Comparison of ENCODE assay signal across 1 cellular context in the genomic region with DNA sequence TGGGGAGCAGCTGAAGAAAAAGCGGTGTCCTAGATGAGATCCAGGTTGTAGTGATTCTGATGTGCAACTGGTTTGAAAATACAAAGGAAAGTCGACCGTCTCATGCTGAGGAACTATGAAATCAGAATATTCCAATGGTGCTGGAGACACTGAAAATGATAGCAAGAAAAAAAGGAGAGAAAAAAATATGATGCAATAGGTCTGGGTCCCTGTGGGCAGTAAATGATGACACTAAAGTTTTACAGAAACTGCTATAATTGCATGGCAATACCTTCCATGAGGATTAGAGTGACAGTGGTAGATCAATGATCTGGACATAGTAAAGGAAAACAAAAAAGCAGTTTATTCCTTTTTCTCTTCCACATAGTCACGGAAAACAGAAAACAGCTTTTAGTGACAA.
A peak's percentile ranks its signal among the peaks of the same experiment; 100 is the strongest.
TF ChIP-seq lines count a peak whose summit lies in the region.

No MANE protein-coding gene starts in this region.

TF ChIP-seq in HepG2, 621 proteins besides CTCF, POLR2A, EP300 and RAD21:
- TF ChIP-seq ATF7 (IDR thresholded peaks at IDR 0.05), result peak; percentile 79
- TF ChIP-seq ATF7 (CRISPR knock-in tag; IDR thresholded peaks at IDR 0.05), result no peak
- TF ChIP-seq, protein P1, sequence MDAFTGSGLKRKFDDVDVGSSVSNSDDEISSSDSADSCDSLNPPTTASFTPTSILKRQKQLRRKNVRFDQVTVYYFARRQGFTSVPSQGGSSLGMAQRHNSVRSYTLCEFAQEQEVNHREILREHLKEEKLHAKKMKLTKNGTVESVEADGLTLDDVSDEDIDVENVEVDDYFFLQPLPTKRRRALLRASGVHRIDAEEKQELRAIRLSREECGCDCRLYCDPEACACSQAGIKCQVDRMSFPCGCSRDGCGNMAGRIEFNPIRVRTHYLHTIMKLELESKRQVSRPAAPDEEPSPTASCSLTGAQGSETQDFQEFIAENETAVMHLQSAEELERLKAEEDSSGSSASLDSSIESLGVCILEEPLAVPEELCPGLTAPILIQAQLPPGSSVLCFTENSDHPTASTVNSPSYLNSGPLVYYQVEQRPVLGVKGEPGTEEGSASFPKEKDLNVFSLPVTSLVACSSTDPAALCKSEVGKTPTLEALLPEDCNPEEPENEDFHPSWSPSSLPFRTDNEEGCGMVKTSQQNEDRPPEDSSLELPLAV (CRISPR knock-in tag; conservative IDR thresholded peaks at IDR 0.05; ENCODE audit: low read depth), result no peak
- no peak for TF ChIP-seq ZNF83 (CRISPR knock-in tag; IDR thresholded peaks at IDR 0.05; ENCODE audit: borderline replicate concordance)
- no peak for TF ChIP-seq ONECUT2 (CRISPR knock-in tag; IDR thresholded peaks at IDR 0.05)
- 0 out of 2 replicates have a peak, but pooled peaks have one; percentile 33 for TF ChIP-seq CEBPG (CRISPR knock-in tag; IDR thresholded peaks at IDR 0.05)
- TF ChIP-seq MLLT10 (CRISPR knock-in tag; IDR thresholded peaks at IDR 0.05), result no peak
- TF ChIP-seq, protein P2, sequence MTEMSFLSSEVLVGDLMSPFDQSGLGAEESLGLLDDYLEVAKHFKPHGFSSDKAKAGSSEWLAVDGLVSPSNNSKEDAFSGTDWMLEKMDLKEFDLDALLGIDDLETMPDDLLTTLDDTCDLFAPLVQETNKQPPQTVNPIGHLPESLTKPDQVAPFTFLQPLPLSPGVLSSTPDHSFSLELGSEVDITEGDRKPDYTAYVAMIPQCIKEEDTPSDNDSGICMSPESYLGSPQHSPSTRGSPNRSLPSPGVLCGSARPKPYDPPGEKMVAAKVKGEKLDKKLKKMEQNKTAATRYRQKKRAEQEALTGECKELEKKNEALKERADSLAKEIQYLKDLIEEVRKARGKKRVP (CRISPR knock-in tag; IDR thresholded peaks at IDR 0.05), result 0 out of 4 replicates have a peak, but pooled peaks of 1 of the 2 experiments have one; percentile 26
- TF ChIP-seq CEBPB (IDR thresholded peaks at IDR 0.05; ENCODE audit: borderline replicate concordance, low read depth, low read length), result peak; percentile 74; the same call in 1 of the 2 replicates
- TF ChIP-seq ZNF292 (CRISPR knock-in tag; IDR thresholded peaks at IDR 0.05; ENCODE audit: borderline replicate concordance, low read depth), result no peak
